Comparison of ENCODE assay signal across 8 cellular contexts in the genomic region with DNA sequence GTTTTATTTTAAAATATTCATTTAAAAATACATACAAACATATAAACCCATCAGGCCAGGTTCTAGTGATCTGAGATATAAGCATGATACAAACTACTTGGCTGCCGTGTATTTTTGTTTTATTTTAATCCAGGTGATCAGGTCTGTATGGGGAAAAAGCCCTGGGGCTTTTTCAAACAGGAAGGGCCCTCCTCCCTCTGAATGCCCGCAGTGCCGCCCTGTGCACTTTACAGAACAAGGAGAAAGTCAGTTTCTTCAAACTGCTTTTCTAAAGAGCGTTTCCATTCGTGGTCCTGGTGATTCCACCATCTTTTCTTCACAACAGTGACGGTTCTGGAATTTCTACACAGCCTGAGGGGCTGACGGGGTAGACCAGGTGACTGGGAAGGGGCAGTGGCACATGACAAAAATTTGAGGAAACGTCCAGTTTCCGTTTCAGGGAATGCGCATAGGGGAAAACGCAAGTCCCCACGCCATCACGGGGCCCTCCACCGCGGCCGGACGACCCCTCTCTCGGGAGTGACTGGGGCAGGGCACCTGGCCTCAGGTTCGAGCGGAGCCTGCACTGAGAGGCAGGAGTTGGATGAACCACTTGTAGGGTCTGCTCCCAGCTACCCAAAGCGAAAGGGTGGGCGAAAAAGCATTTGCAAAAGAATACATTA. TPM values are rescaled to one million over a fixed set of nuclear protein-coding genes. Genes with fewer than 3 reads are reported as not detected.
A peak's percentile ranks its signal among the peaks of the same experiment; 100 is the strongest.
DNase-seq lines count a peak whose midpoint lies in the region; ATAC-seq, FAIRE-seq and TF ChIP-seq lines count a peak whose summit lies in the region.

No MANE protein-coding gene starts in this region.

- no peak for FAIRE-seq in frontal cortex (lab: Jason Lieb, UNC)

- no peaks in the 10 kb centered on the region for H3K36me3 ChIP-seq in gastrocnemius medialis

- peak overlapping the region; percentile 72 for H3K4me3 Mint-ChIP-seq in T-helper 1 cell treated with Interleukin-12 subunit alpha and Interleukin-12 subunit beta and Interleukin-4 antibody, amounts not matched to agents 30 μg/mL and 1 μg/mL, for 36 hours
- H3K4me3 Mint-ChIP-seq in activated naive CD8-positive, alpha-beta T cell = peak overlapping the region; percentile 62

- peaks cover 24 to 29% of the 10 kb centered on the region in 2 donors for H3K4me1 ChIP-seq in gastrocnemius medialis

- no peaks in the 10 kb centered on the region for H3K27me3 ChIP-seq in gastrocnemius medialis

- no peak for ATAC-seq in gastrocnemius medialis

- TF ChIP-seq POLR2A in gastrocnemius medialis (IDR thresholded peaks at IDR 0.05) = no peak

- intact Hi-C loops in gastrocnemius medialis (cut with DNase I; ENCODE audit: low total_unique reads) = loop anchor here (5.0 to 10.0 kb wide), 2 partner anchors 340 to 488 kb away; a partner anchor contains a TSS

- H3K27ac ChIP-seq in gastrocnemius medialis = peak overlapping the region; percentile 89 to 94 (median 91)

- peaks cover 2% of the 10 kb centered on the region for H3K36me3 Mint-ChIP-seq in T-helper 1 cell treated with Interleukin-12 subunit alpha and Interleukin-12 subunit beta and Interleukin-4 antibody, amounts not matched to agents 30 μg/mL and 1 μg/mL, for 36 hours (ENCODE audit: low read depth)
- no peaks in the 10 kb centered on the region for H3K36me3 Mint-ChIP-seq in activated naive CD8-positive, alpha-beta T cell

- H3K4me1 Mint-ChIP-seq in T-helper 1 cell treated with Interleukin-12 subunit alpha and Interleukin-12 subunit beta and Interleukin-4 antibody, amounts not matched to agents 30 μg/mL and 1 μg/mL, for 36 hours (ENCODE audit: low read depth) = peaks cover 13% of the 10 kb centered on the region
- peaks cover 13% of the 10 kb centered on the region for H3K4me1 Mint-ChIP-seq in activated naive CD8-positive, alpha-beta T cell (ENCODE audit: low read depth)

- no peak for TF ChIP-seq CTCF in gastrocnemius medialis (IDR thresholded peaks at IDR 0.05 in 4 of 5, conservative IDR thresholded peaks at IDR 0.05 in 1 of 5)

- in situ Hi-C loops in gastrocnemius medialis (cut with MboI; ENCODE audit: low sequenced_read_pairs in 4 of 4) = no loop called here

- no peaks in the 10 kb centered on the region for H3K9me3 ChIP-seq in gastrocnemius medialis

- peaks cover 50% of the 10 kb centered on the region for H3K27me3 Mint-ChIP-seq in T-helper 1 cell treated with Interleukin-12 subunit alpha and Interleukin-12 subunit beta and Interleukin-4 antibody, amounts not matched to agents 30 μg/mL and 1 μg/mL, for 36 hours (ENCODE audit: low read depth)
- peaks cover 33% of the 10 kb centered on the region for H3K27me3 Mint-ChIP-seq in activated naive CD8-positive, alpha-beta T cell

- DNase-seq in T-helper 1 cell = no peak
- peak; percentile 32 to 37 for DNase-seq in hippocampal formation (lab: John Stamatoyannopoulos, UW)
- no peak for DNase-seq in gastrocnemius medialis
- DNase-seq in iPS-NIHi11 (ENCODE audit: low spot score) = no peak
- DNase-seq in frontal cortex (ENCODE audit: low spot score in 2 of 2) = no peak
- DNase-seq in OCI-M2 (lab: John Stamatoyannopoulos, UW; ENCODE audit: unreplicated experiment) = no peak

- peak overlapping the region; percentile 68 to 86 (median 81) for H3K4me3 ChIP-seq in gastrocnemius medialis

- no peaks in the 10 kb centered on the region for H3K9me3 Mint-ChIP-seq in T-helper 1 cell treated with Interleukin-12 subunit alpha and Interleukin-12 subunit beta and Interleukin-4 antibody, amounts not matched to agents 30 μg/mL and 1 μg/mL, for 36 hours
- H3K9me3 Mint-ChIP-seq in activated naive CD8-positive, alpha-beta T cell (ENCODE audit: low read depth) = no peaks in the 10 kb centered on the region

- no peak overlapping the region for H3K27ac Mint-ChIP-seq in T-helper 1 cell treated with Interleukin-12 subunit alpha and Interleukin-12 subunit beta and Interleukin-4 antibody, amounts not matched to agents 30 μg/mL and 1 μg/mL, for 36 hours
- no peak overlapping the region for H3K27ac Mint-ChIP-seq in activated naive CD8-positive, alpha-beta T cell

RNA-seq across cellular contexts. Expression of a gene that starts 1.1 kb away (rescaled TPM):
- total RNA-seq in gastrocnemius medialis (100 to 1,000 TPM; 107 to 191 (median 119) TPM), frontal cortex (449 TPM)

Comparison
In these comparisons a context has a peak if more than half of its experiments do, and no peak if none do; other contexts are left out.
1. DNase-seq: peak in hippocampal formation (2 of 2); none in T-helper 1 cell (0 of 5), gastrocnemius medialis (0 of 2), iPS-NIHi11 (single experiment), frontal cortex (0 of 2) and OCI-M2 (single experiment).